ENCODE assay signal across 8 cellular contexts in the genomic region with DNA sequence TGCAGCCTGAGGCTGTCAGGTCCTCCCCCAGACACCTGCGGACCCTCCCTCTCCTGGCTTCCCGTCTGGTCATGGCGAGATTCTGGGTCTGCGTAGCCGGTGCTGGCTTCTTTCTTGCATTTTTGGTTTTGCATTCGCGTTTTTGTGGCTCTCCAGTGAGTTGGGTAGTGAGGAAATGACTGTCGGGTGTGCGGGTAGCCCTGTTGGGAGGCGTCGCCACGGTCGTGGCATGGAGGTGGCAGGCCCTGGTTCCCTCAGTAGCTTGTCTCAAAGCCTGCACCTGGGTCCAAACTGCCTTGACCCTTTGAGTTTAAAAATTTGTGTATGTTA. TPM values are rescaled to one million over a fixed set of nuclear protein-coding genes. Genes with fewer than 3 reads are reported as not detected.
DNase-seq lines count a peak whose midpoint lies in the region; ATAC-seq lines count a peak whose summit lies in the region.

No MANE protein-coding gene starts in this region.

- peaks cover 4 to 15% (median 11%) of the 10 kb centered on the region in 3 donors for H3K27me3 Mint-ChIP-seq in immature natural killer cell (ENCODE audit: low read depth in 3 of 3)

- no peaks in the 10 kb centered on the region; the same call in none of the 2 replicates for H3K4me1 ChIP-seq in SJCRH30

- peak; percentile 32 for ATAC-seq in HG03039 (IDR thresholded peaks at IDR 0.05; ENCODE audit: unreplicated experiment)

- peak overlapping the region; percentile 96 to 99 (median 98) for H3K27ac Mint-ChIP-seq in immature natural killer cell

- H3K27ac ChIP-seq in SJCRH30 (peak overlapping the region; percentile 90), angular gyrus (ENCODE audit: low read depth, low read length) (peak overlapping the region; percentile 97)

- H3K9me3 ChIP-seq in SJCRH30 (replicated peaks) = no peaks in the 10 kb centered on the region

- DNase-seq in activated CD8-positive, alpha-beta memory T cell treated with anti-CD3 and anti-CD28 coated beads for 4 hours (ENCODE audit: low read depth in 2 of 2) = peak; percentile 13
- no peak for DNase-seq in activated CD8-positive, alpha-beta memory T cell treated with anti-CD3 and anti-CD28 coated beads for 24 hours
- DNase-seq in SJCRH30 (peak in 1 of 2 experiments; percentile 42), immature natural killer cell (peak; percentile 73 to 75 (median 74)), amniotic stem cell (lab: John Stamatoyannopoulos, UW) (no peak)
- peak; percentile 37 for DNase-seq in stimulated activated CD4-positive, alpha-beta T cell treated with anti-CD3 and anti-CD28 coated beads, Interleukin-4, amount 100 ng/mL, for 1 hour

- peaks cover 59 to 72% of the 10 kb centered on the region in 2 donors for H3K4me1 Mint-ChIP-seq in immature natural killer cell

- peak overlapping the region; percentile 83 for H3K4me3 ChIP-seq in SJCRH30

- peaks cover 4% of the 10 kb centered on the region; the same call in 1 of the 2 replicates for H3K36me3 ChIP-seq in SJCRH30

- H3K4me3 Mint-ChIP-seq in immature natural killer cell = peak overlapping the region; percentile 95 to 99 (median 96)

- H3K36me3 Mint-ChIP-seq in immature natural killer cell = peaks cover 0 to 4% (median 3%) of the 10 kb centered on the region in 3 donors

- no peaks in the 10 kb centered on the region for H3K9me3 Mint-ChIP-seq in immature natural killer cell

- no peaks in the 10 kb centered on the region for H3K27me3 ChIP-seq in SJCRH30

RNA-seq across cellular contexts. Expression of a gene that starts 0.3 kb away (rescaled TPM):
- total RNA-seq in SJCRH30 (2014; rRNA removed; shearing (Covaris generic)) = 29.9 and 35.5 TPM in 2 replicates
- 10 to 100 TPM in 1 of 3 donors, 1 to 10 TPM in 2; 4.7 to 10.5 (median 9.5) TPM for polyA plus RNA-seq in immature natural killer cell

RNA-seq across cellular contexts. Expression of a gene that starts 0.6 kb away (rescaled TPM):
- 33.7 and 39.0 TPM in 2 replicates for total RNA-seq in SJCRH30 (2014; rRNA removed; shearing (Covaris generic))
- 10 to 100 TPM in 1 of 3 donors, 1 to 10 TPM in 2; 5.4 to 19.7 (median 6.8) TPM for polyA plus RNA-seq in immature natural killer cell

RNA-seq across cellular contexts. Expression of a gene that starts 47.9 kb away (rescaled TPM):
- not detected in 2 replicates for total RNA-seq in SJCRH30 (2014; rRNA removed; shearing (Covaris generic))
- polyA plus RNA-seq in immature natural killer cell = not detected

Comparison
In these comparisons a context has a peak if more than half of its experiments do, and no peak if none do; other contexts are left out.
1. DNase-seq: peak in activated CD8-positive, alpha-beta memory T cell treated with anti-CD3 and anti-CD28 coated beads for 4 hours (2 of 2), immature natural killer cell (3 of 3) and stimulated activated CD4-positive, alpha-beta T cell treated with anti-CD3 and anti-CD28 coated beads, Interleukin-4, amount 100 ng/mL, for 1 hour (single experiment); none in activated CD8-positive, alpha-beta memory T cell treated with anti-CD3 and anti-CD28 coated beads for 24 hours (single experiment) and amniotic stem cell (single experiment).